In genomic region chr4:133584714-133585113, GRCh38 we compare ENCODE assay signal across 24 cellular contexts.
A peak's percentile ranks its signal among the peaks of the same experiment; 100 is the strongest.
DNase-seq lines count a peak whose midpoint lies in the region; ATAC-seq, FAIRE-seq and TF ChIP-seq lines count a peak whose summit lies in the region.
"Had no signal": no experiment of that assay in that cellular context is flagged by ENCODE, and none has a peak within 500 bp of the region (broad histone marks: within the 10 kb centered on the region; RNA-seq: fewer than 3 reads in every experiment).

No MANE protein-coding gene starts in this region.

- H3K9me3 ChIP-seq in OCI-LY1 (ENCODE audit: low read length): no peaks in the 10 kb centered on the region
- H3K9me3 ChIP-seq in H1 (ENCODE audit: insufficient read depth in 2 of 2, low read depth in 1 of 2, low read length in 1 of 2): peaks cover 0 to 2% of the 10 kb centered on the region in 2 experiments; a peak in 1 of 4 replicates
- H3K9me3 ChIP-seq: ascending aorta, prostate gland had no signal

- no peak overlapping the region for H3K14ac ChIP-seq in H1 (ENCODE audit: insufficient read length)

- in situ Hi-C loops in ACHN (cut with HindIII; ENCODE audit: low pct_ligation_motif_present, low pct_unique_long_range_greater_than_20kb, low sequenced_read_pairs): no loop called here
- in situ Hi-C loops in KBM-7 (cut with MboI; ENCODE audit: low pct_unique_long_range_greater_than_20kb, low sequenced_read_pairs): no loop called here

- H2BK20ac ChIP-seq in H1 (ENCODE audit: low read length): no peak overlapping the region

- TF ChIP-seq EP300 in H1 (IDR thresholded peaks at IDR 0.05; ENCODE audit: borderline replicate concordance in 1 of 2, low read depth in 2 of 2, low read length in 2 of 2): no peak

- H4K20me1 ChIP-seq in OCI-LY1 (ENCODE audit: insufficient read depth, low read length) (no peaks in the 10 kb centered on the region), H1 (replicated peaks in 1 of 2; ENCODE audit: control insufficient read depth in 1 of 2, insufficient read depth in 2 of 2, low read length in 2 of 2) (no peaks in the 10 kb centered on the region)

- H3K23ac ChIP-seq in H1 (ENCODE audit: insufficient read length): no peak overlapping the region

- DNase-seq in ACHN (peak; percentile 8), ELR (ENCODE audit: low read depth) (peak; percentile 5), H1 (ENCODE audit: low read depth in 1 of 2, low spot score in 2 of 2) (peak; percentile 29 to 49), KBM-7 (no peak), occipital lobe (lab: John Stamatoyannopoulos, UW) (no peak)
- DNase-seq in activated naive CD4-positive, alpha-beta T cell (lab: John Stamatoyannopoulos, UW): no peak
- DNase-seq: activated CD4-positive, alpha-beta T cell treated with anti-CD3 and anti-CD28 coated beads for 1 hour; activated T-cell treated with anti-CD3 and anti-CD28 coated beads, Interleukin-2, amount 50 U/mL, for 48 hours; CD4-positive, alpha-beta memory T cell; DMS79 treated with DMSO at 0.1 percent for 48 hours; effector memory CD4-positive, alpha-beta T cell; glutamatergic neuron; MM.1S; NCI-H1694; stimulated activated CD4-positive, alpha-beta T cell treated with anti-CD3 and anti-CD28 coated beads, Interleukin-2, amount 100 ng/mL, for 48 hours; stimulated activated naive CD8-positive, alpha-beta T cell treated with anti-CD3 and anti-CD28 coated beads, Interleukin-15, amount 100 ng/mL, for 72 hours; T1000 had no signal

- H3K79me1 ChIP-seq in H1 (ENCODE audit: low read depth, low read length): no peaks in the 10 kb centered on the region

- TF ChIP-seq POLR2A in H1 (IDR thresholded peaks at IDR 0.05; ENCODE audit: control extremely low read depth in 1 of 2, low read depth in 2 of 2, low read length in 2 of 2): no peak

- H2BK15ac ChIP-seq in H1 (ENCODE audit: low read length): no peak overlapping the region

- H2BK5ac ChIP-seq in H1 (ENCODE audit: low read depth, low read length): no peak overlapping the region

- peak; percentile 27; the same call in 1 of the 2 replicates for TF ChIP-seq CTCF in OCI-LY1 (IDR thresholded peaks at IDR 0.05; ENCODE audit: low read length)
- TF ChIP-seq CTCF in H1 (IDR thresholded peaks at IDR 0.05; ENCODE audit: control extremely low read depth in 1 of 3, insufficient read depth in 1 of 3, low read depth in 1 of 3, low read length in 3 of 3): peak; percentile 17 to 58 (median 40); a peak in 3 of 4 replicates

- no peak overlapping the region for H2BK12ac ChIP-seq in H1 (ENCODE audit: low read depth, low read length)

- no peak overlapping the region for H4K5ac ChIP-seq in H1 (ENCODE audit: insufficient read length, low read depth, low read length)

- 89% methylated on average over 5 of the region's 5 CpGs; no CpG with 5 or more reads in 1 of the 2 experiments for WGBS in H1 (ENCODE audit: extremely low coverage in 1 of 2, insufficient coverage in 1 of 2, insufficient read length in 1 of 2, insufficient replicate concordance in 2 of 2, low coverage in 1 of 2, low lambda C conversion rate in 2 of 2, missing lambda C conversion rate in 1 of 2), 2 experiments

- H3K36me3 ChIP-seq in OCI-LY1 (ENCODE audit: insufficient read depth, low read length) (no peaks in the 10 kb centered on the region), H1 (ENCODE audit: control insufficient read depth in 2 of 4, insufficient read depth in 4 of 4, low read length in 3 of 4) (no peaks in the 10 kb centered on the region; a peak in 3 of 8 replicates)
- H3K36me3 ChIP-seq: ascending aorta, prostate gland, tibial nerve had no signal

- H3K79me2 ChIP-seq in OCI-LY1 (ENCODE audit: insufficient read depth, low read length) (no peaks in the 10 kb centered on the region), H1 (ENCODE audit: control insufficient read depth in 1 of 2, insufficient read depth in 2 of 2, low read length in 2 of 2) (no peaks in the 10 kb centered on the region)

- no peak overlapping the region for H3K4me2 ChIP-seq in OCI-LY1 (ENCODE audit: low read length)
- no peak overlapping the region for H3K4me2 ChIP-seq in H1 (ENCODE audit: insufficient read depth in 1 of 2, low read depth in 2 of 2, low read length in 2 of 2)

- no peaks in the 10 kb centered on the region for H3K9me2 ChIP-seq in OCI-LY1 (ENCODE audit: low read depth, low read length)

- no peak overlapping the region for H3K27ac ChIP-seq in OCI-LY1 (ENCODE audit: low read depth, low read length, poor library complexity, severe bottlenecking)
- H3K27ac ChIP-seq in H1 (ENCODE audit: low read depth, low read length): no peak overlapping the region
- H3K27ac ChIP-seq: ascending aorta, prostate gland, tibial nerve had no signal

- no peak overlapping the region for H3K4ac ChIP-seq in H1 (replicated peaks; ENCODE audit: insufficient read length, low read depth, low read length)

- no peaks in the 10 kb centered on the region for H3K23me2 ChIP-seq in H1 (ENCODE audit: low read depth, low read length)

- H2AFZ ChIP-seq in OCI-LY1 (ENCODE audit: low read length) (no peak overlapping the region), H1 (ENCODE audit: low read length) (peak overlapping the region; percentile 91; the same call in 1 of the 2 replicates)

- no peak for FAIRE-seq in H1 (lab: Jason Lieb, UNC)
- FAIRE-seq: RCC 7860 had no signal

- CTCF ChIA-PET in H1 (lab: Charles Lee; ENCODE audit: partially characterized antibody): interaction anchor here (0.7 to 2.3 kb wide), 11 partner anchors 11 to 438 kb away, joined by 3 to 11 read pairs (median 4); no protein-coding TSS in a partner anchor

- no peak overlapping the region for H3K18ac ChIP-seq in H1 (ENCODE audit: extremely low read depth, low read length)

- no peak overlapping the region for H3K9ac ChIP-seq in OCI-LY1 (ENCODE audit: low read length)
- H3K9ac ChIP-seq in H1 (replicated peaks in 1 of 4; ENCODE audit: extremely low read depth in 1 of 4, low read depth in 3 of 4, low read length in 3 of 4): no peak overlapping the region

- no peak overlapping the region for H2AK5ac ChIP-seq in H1 (ENCODE audit: low read depth, low read length)

- H4K91ac ChIP-seq in H1 (replicated peaks; ENCODE audit: insufficient read length, low read length): no peak overlapping the region

- H3K56ac ChIP-seq in H1 (replicated peaks; ENCODE audit: insufficient read length, low read depth, low read length): no peak overlapping the region

- peaks cover 10% of the 10 kb centered on the region for H3K4me1 ChIP-seq in OCI-LY1 (ENCODE audit: insufficient read depth, low read length, severe bottlenecking)
- no peaks in the 10 kb centered on the region for H3K4me1 ChIP-seq in H1 (replicated peaks in 1 of 4; ENCODE audit: control insufficient read depth in 3 of 4, insufficient read depth in 4 of 4, low read length in 3 of 4)
- H3K4me1 ChIP-seq: ascending aorta, prostate gland, tibial nerve had no signal

- TF ChIP-seq RAD21 in H1 (IDR thresholded peaks at IDR 0.05 in 1 of 2, conservative IDR thresholded peaks at IDR 0.05 in 1 of 2; ENCODE audit: low read depth in 2 of 2, low read length in 2 of 2): peak; percentile 52 to 66

- no peak for ATAC-seq in HG03159 (IDR thresholded peaks at IDR 0.05; ENCODE audit: unreplicated experiment)
- ATAC-seq: activated naive CD4-positive, alpha-beta T cell treated with anti-CD3 and anti-CD28 coated beads, Interleukin-2, amount 50 U/mL, for 72 hours; stimulated activated naive CD8-positive, alpha-beta T cell treated with anti-CD3 and anti-CD28 coated beads, Interleukin-15, amount 100 ng/mL, for 72 hours had no signal

- H3K4me3 ChIP-seq in OCI-LY1 (ENCODE audit: low read depth, low read length, poor library complexity, severe bottlenecking) (no peak overlapping the region), H1 (ENCODE audit: extremely low read depth in 1 of 4, insufficient read depth in 2 of 4, low read depth in 3 of 4, low read length in 4 of 4) (no peak overlapping the region)
- H3K4me3 ChIP-seq: ascending aorta, prostate gland, tibial nerve had no signal

- H4K8ac ChIP-seq in H1 (ENCODE audit: extremely low read depth, insufficient read depth, low read length): peak overlapping the region; percentile 37

- no peaks in the 10 kb centered on the region for H3F3A ChIP-seq in OCI-LY1 (ENCODE audit: insufficient read depth, low read length)

- POLR2A ChIA-PET in H1 (lab: Charles Lee; ENCODE audit: partially characterized antibody): no interaction called here

- H2BK120ac ChIP-seq in H1 (replicated peaks; ENCODE audit: low read depth, low read length): no peak overlapping the region

- H3K27me3 ChIP-seq in OCI-LY1 (ENCODE audit: insufficient read depth, low read length) (no peaks in the 10 kb centered on the region), H1 (replicated peaks in 1 of 4; ENCODE audit: control insufficient read depth in 3 of 4, extremely low read depth in 1 of 4, insufficient read depth in 3 of 4, low read length in 3 of 4) (no peaks in the 10 kb centered on the region)
- H3K27me3 ChIP-seq: ascending aorta, tibial nerve had no signal

TF ChIP-seq in H1, 55 proteins besides CTCF, POLR2A, EP300 and RAD21:
- TF ChIP-seq SP2 (IDR thresholded peaks at IDR 0.05; ENCODE audit: low read length): no peak
- TF ChIP-seq BRCA1 (IDR thresholded peaks at IDR 0.05; ENCODE audit: low read depth, low read length): no peak
- TF ChIP-seq E2F6 (IDR thresholded peaks at IDR 0.05): peak; percentile 54
- TF ChIP-seq KDM4A (IDR thresholded peaks at IDR 0.05; ENCODE audit: low read depth, low read length, severe bottlenecking): no peak
- TF ChIP-seq CHD2 (IDR thresholded peaks at IDR 0.05; ENCODE audit: low read length): no peak
- TF ChIP-seq ATF3 (IDR thresholded peaks at IDR 0.05; ENCODE audit: insufficient read depth, low read depth, low read length): no peak
TF ChIP-seq in H1: peak in this region for 1.

Comparison
In these comparisons a context has a peak if more than half of its experiments do, and no peak if none do; other contexts are left out.
1. DNase-seq: peak in ACHN (single experiment), ELR (single experiment) and H1 (2 of 2); none in KBM-7 (single experiment), occipital lobe (single experiment) and activated naive CD4-positive, alpha-beta T cell (0 of 4).